1 cellular context compared by ENCODE assay signal in genomic region chr7:150421831-150422230, GRCh38.
TF ChIP-seq lines count a peak whose summit lies in the region.

No MANE protein-coding gene starts in this region.

TF ChIP-seq in K562, 482 proteins besides CTCF, POLR2A, EP300 and RAD21 (continued from another document):
- TF ChIP-seq, protein P1, sequence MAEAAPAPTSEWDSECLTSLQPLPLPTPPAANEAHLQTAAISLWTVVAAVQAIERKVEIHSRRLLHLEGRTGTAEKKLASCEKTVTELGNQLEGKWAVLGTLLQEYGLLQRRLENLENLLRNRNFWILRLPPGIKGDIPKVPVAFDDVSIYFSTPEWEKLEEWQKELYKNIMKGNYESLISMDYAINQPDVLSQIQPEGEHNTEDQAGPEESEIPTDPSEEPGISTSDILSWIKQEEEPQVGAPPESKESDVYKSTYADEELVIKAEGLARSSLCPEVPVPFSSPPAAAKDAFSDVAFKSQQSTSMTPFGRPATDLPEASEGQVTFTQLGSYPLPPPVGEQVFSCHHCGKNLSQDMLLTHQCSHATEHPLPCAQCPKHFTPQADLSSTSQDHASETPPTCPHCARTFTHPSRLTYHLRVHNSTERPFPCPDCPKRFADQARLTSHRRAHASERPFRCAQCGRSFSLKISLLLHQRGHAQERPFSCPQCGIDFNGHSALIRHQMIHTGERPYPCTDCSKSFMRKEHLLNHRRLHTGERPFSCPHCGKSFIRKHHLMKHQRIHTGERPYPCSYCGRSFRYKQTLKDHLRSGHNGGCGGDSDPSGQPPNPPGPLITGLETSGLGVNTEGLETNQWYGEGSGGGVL (CRISPR knock-in tag; IDR thresholded peaks at IDR 0.05), result no peak
- TF ChIP-seq GTF2F1 (IDR thresholded peaks at IDR 0.05; ENCODE audit: low read depth, low read length) (no peak), NR4A1 (CRISPR knock-in tag; IDR thresholded peaks at IDR 0.05) (no peak), NR4A1 (tag; IDR thresholded peaks at IDR 0.05) (no peak), FOXJ2 (tag; IDR thresholded peaks at IDR 0.05) (no peak), ZSCAN29 (IDR thresholded peaks at IDR 0.05) (no peak), ZBTB1 (CRISPR knock-in tag; IDR thresholded peaks at IDR 0.05; ENCODE audit: borderline replicate concordance, low read depth) (no peak), HDAC6 (IDR thresholded peaks at IDR 0.05; ENCODE audit: low read depth, low read length) (no peak), SIN3B (IDR thresholded peaks at IDR 0.05; ENCODE audit: low read depth) (no peak), TAF9B (IDR thresholded peaks at IDR 0.05; ENCODE audit: partially characterized antibody) (no peak), MXI1 (IDR thresholded peaks at IDR 0.05; ENCODE audit: low read depth, low read length) (no peak), ETS2 (tag; IDR thresholded peaks at IDR 0.05; ENCODE audit: borderline replicate concordance, poor library complexity, severe bottlenecking) (no peak), ZNF165 (CRISPR knock-in tag; IDR thresholded peaks at IDR 0.05; ENCODE audit: borderline replicate concordance) (no peak), SMAD1 (IDR thresholded peaks at IDR 0.05; ENCODE audit: low read depth, low read length, partially characterized antibody) (no peak), ZNF12 (CRISPR knock-in tag; IDR thresholded peaks at IDR 0.05) (no peak), ERF (CRISPR knock-in tag; IDR thresholded peaks at IDR 0.05) (no peak), ZNF695 (CRISPR knock-in tag; IDR thresholded peaks at IDR 0.05) (no peak), ZBTB7A (IDR thresholded peaks at IDR 0.05; ENCODE audit: borderline replicate concordance, control insufficient read depth, low read depth, low read length) (no peak)
- TF ChIP-seq, protein P2, sequence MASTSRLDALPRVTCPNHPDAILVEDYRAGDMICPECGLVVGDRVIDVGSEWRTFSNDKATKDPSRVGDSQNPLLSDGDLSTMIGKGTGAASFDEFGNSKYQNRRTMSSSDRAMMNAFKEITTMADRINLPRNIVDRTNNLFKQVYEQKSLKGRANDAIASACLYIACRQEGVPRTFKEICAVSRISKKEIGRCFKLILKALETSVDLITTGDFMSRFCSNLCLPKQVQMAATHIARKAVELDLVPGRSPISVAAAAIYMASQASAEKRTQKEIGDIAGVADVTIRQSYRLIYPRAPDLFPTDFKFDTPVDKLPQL (IDR thresholded peaks at IDR 0.05; ENCODE audit: extremely low read depth, insufficient read length), result no peak
